Comparison of ENCODE assay signal across 15 cellular contexts in genomic region chr2:20582600-20583221, GRCh38.
DNase-seq lines count a peak whose midpoint lies in the region; ATAC-seq and TF ChIP-seq lines count a peak whose summit lies in the region.
"Had no signal": no experiment of that assay in that cellular context is flagged by ENCODE, and none has a peak within 500 bp of the region (broad histone marks: within the 10 kb centered on the region; RNA-seq: fewer than 3 reads in every experiment).

No MANE protein-coding gene starts in this region.

- peak overlapping the region; percentile 39 for H3K18ac ChIP-seq in neuronal stem cell (ENCODE audit: low read length)

- H3K14ac ChIP-seq in neuronal stem cell (ENCODE audit: low read length): no peak overlapping the region

- H3K4me3 ChIP-seq in left ventricle myocardium inferior: no peak overlapping the region
- H3K4me3 ChIP-seq in neuronal stem cell (ENCODE audit: low read length in 2 of 2): no peak overlapping the region
- no peak overlapping the region for H3K4me3 ChIP-seq in upper lobe of right lung
- H3K4me3 ChIP-seq: prostate gland had no signal

- H3K23ac ChIP-seq in neuronal stem cell (ENCODE audit: low read depth, low read length, poor library complexity): no peak overlapping the region

- WGBS in neuronal stem cell (ENCODE audit: extremely low coverage in 2 of 2, insufficient read length in 2 of 2, insufficient replicate concordance in 1 of 2), 2 donors: no CpG with 5 or more reads among the region's 5 CpGs

- no peaks in the 10 kb centered on the region for H3K27me3 ChIP-seq in left ventricle myocardium inferior (ENCODE audit: low read depth)
- no peaks in the 10 kb centered on the region for H3K27me3 ChIP-seq in neuronal stem cell (ENCODE audit: control insufficient read depth in 3 of 3, insufficient read depth in 3 of 3, low read depth in 1 of 3, low read length in 3 of 3)
- no peaks in the 10 kb centered on the region for H3K27me3 ChIP-seq in upper lobe of right lung

- no peak overlapping the region for H4K8ac ChIP-seq in neuronal stem cell (ENCODE audit: low read depth, low read length)

- H3K4me3 Mint-ChIP-seq in stimulated activated naive B cell treated with anti-CD40 and anti-IgM and Interleukin-4, amounts not matched to agents 10 μg/mL and 1 μg/mL and 100 μg/mL, for 72 hours: no peak overlapping the region
- H3K4me3 Mint-ChIP-seq: CD8-positive, alpha-beta memory T cell; memory B cell had no signal

- H3K4me2 ChIP-seq in neuronal stem cell (ENCODE audit: insufficient read depth, low read length, poor library complexity, severe bottlenecking): no peak overlapping the region

- H3K79me1 ChIP-seq in neuronal stem cell (ENCODE audit: low read depth, low read length): no peaks in the 10 kb centered on the region

- no peak overlapping the region for H3K27ac Mint-ChIP-seq in stimulated activated naive B cell treated with anti-CD40 and anti-IgM and Interleukin-4, amounts not matched to agents 10 μg/mL and 1 μg/mL and 100 μg/mL, for 72 hours
- H3K27ac Mint-ChIP-seq: memory B cell had no signal

- no peak overlapping the region for H3K9ac ChIP-seq in neuronal stem cell (ENCODE audit: low read depth, low read length, poor library complexity)

- peak overlapping the region; percentile 40 for H2BK120ac ChIP-seq in neuronal stem cell (ENCODE audit: low read depth, low read length)

- peak overlapping the region; percentile 76 for H2BK5ac ChIP-seq in neuronal stem cell (ENCODE audit: low read length)

- DNase-seq in anterior cingulate cortex (lab: John Stamatoyannopoulos, UW) (peak in 50 of 58 donors; percentile 14 to 94 (median 68)), left ventricle myocardium inferior (peak; percentile 4), neuronal stem cell (ENCODE audit: low spot score) (no peak), upper lobe of right lung (peak; percentile 74), NCI-H146 treated with DMSO at 0.1 percent for 48 hours (lab: John Stamatoyannopoulos, UW; ENCODE audit: unreplicated experiment) (no peak), DMS79 (lab: John Stamatoyannopoulos, UW) (no peak)
- DNase-seq in stimulated activated naive B cell treated with anti-CD40 and anti-IgM and Interleukin-4, amounts not matched to agents 10 μg/mL and 1 μg/mL and 100 μg/mL, for 72 hours: no peak
- DNase-seq: activated CD8-positive, alpha-beta memory T cell treated with anti-CD3 and anti-CD28 coated beads for 24 hours; activated gamma-delta T cell treated with Interleukin-2 at 50 U/mL for 16 hours; CD8-positive, alpha-beta memory T cell; GOT3; NCI-H2171 treated with DMSO at 0.1 percent for 48 hours; stimulated activated CD4-positive, alpha-beta T cell treated with anti-CD3 and anti-CD28 coated beads, Interleukin-1b, Interleukin-23, amount 100 ng/mL, for 48 hours had no signal

- H3K27ac ChIP-seq in left ventricle myocardium inferior (replicated peaks) (peak overlapping the region; percentile 74), neuronal stem cell (replicated peaks; ENCODE audit: low read length) (no peak overlapping the region), upper lobe of right lung (peak overlapping the region; percentile 51)

- intact Hi-C loops in left ventricle myocardium inferior (cut with micrococcal nuclease) (no loop called here), upper lobe of right lung (cut with DNase I) (no loop called here)

- ATAC-seq in upper lobe of right lung: peak; percentile 63
- no peak for ATAC-seq in stimulated activated naive B cell treated with anti-CD40 and anti-IgM and Interleukin-4, amounts not matched to agents 10 μg/mL and 1 μg/mL and 100 μg/mL, for 72 hours (replicated peaks)

- no peak overlapping the region for H4K91ac ChIP-seq in neuronal stem cell (ENCODE audit: low read depth, low read length, poor library complexity)

- peak overlapping the region; percentile 96 for H2BK12ac ChIP-seq in neuronal stem cell (ENCODE audit: low read length)

- peaks cover 1 to 3% of the 10 kb centered on the region in 2 donors for H3K36me3 Mint-ChIP-seq in stimulated activated naive B cell treated with anti-CD40 and anti-IgM and Interleukin-4, amounts not matched to agents 10 μg/mL and 1 μg/mL and 100 μg/mL, for 72 hours
- H3K36me3 Mint-ChIP-seq: CD8-positive, alpha-beta memory T cell; memory B cell had no signal

- H3K4ac ChIP-seq in neuronal stem cell (ENCODE audit: low read length): no peak overlapping the region

- H3K4me1 ChIP-seq in left ventricle myocardium inferior (peaks cover 88% of the 10 kb centered on the region), neuronal stem cell (ENCODE audit: control insufficient read depth in 2 of 2, insufficient read depth in 1 of 2, low read depth in 1 of 2, low read length in 2 of 2) (peaks cover 30 to 33% of the 10 kb centered on the region in 2 donors), upper lobe of right lung (peaks cover 46% of the 10 kb centered on the region)
- H3K4me1 ChIP-seq: prostate gland had no signal

- peak overlapping the region; percentile 98 for H2AK5ac ChIP-seq in neuronal stem cell (ENCODE audit: low read depth, low read length)

- H3K27me3 Mint-ChIP-seq in stimulated activated naive B cell treated with anti-CD40 and anti-IgM and Interleukin-4, amounts not matched to agents 10 μg/mL and 1 μg/mL and 100 μg/mL, for 72 hours: peaks cover 6 to 8% of the 10 kb centered on the region in 2 donors

- H3K9me3 ChIP-seq in left ventricle myocardium inferior (replicated peaks) (peaks cover 9% of the 10 kb centered on the region), neuronal stem cell (replicated peaks in 1 of 2; ENCODE audit: control insufficient read depth in 2 of 2, insufficient read depth in 1 of 2, low read depth in 1 of 2, low read length in 2 of 2) (peaks cover 6 to 8% of the 10 kb centered on the region in 2 donors), upper lobe of right lung (peaks cover 3% of the 10 kb centered on the region)
- H3K9me3 ChIP-seq: prostate gland had no signal

- H3K4me1 Mint-ChIP-seq in stimulated activated naive B cell treated with anti-CD40 and anti-IgM and Interleukin-4, amounts not matched to agents 10 μg/mL and 1 μg/mL and 100 μg/mL, for 72 hours: peaks cover 19 to 31% of the 10 kb centered on the region in 2 donors

- H3K36me3 ChIP-seq in left ventricle myocardium inferior (no peaks in the 10 kb centered on the region), neuronal stem cell (replicated peaks in 1 of 2; ENCODE audit: control insufficient read depth in 2 of 2, insufficient read depth in 2 of 2, low read length in 2 of 2) (no peaks in the 10 kb centered on the region), upper lobe of right lung (no peaks in the 10 kb centered on the region)
- H3K36me3 ChIP-seq: prostate gland had no signal

- no peak for TF ChIP-seq CTCF in left ventricle myocardium inferior (IDR thresholded peaks at IDR 0.05; ENCODE audit: borderline replicate concordance)
- no peak for TF ChIP-seq CTCF in upper lobe of right lung (IDR thresholded peaks at IDR 0.05)

- no peak overlapping the region for H2AFZ ChIP-seq in neuronal stem cell (ENCODE audit: low read length)

- peaks cover 0 to 4% of the 10 kb centered on the region in 2 donors for H3K9me3 Mint-ChIP-seq in stimulated activated naive B cell treated with anti-CD40 and anti-IgM and Interleukin-4, amounts not matched to agents 10 μg/mL and 1 μg/mL and 100 μg/mL, for 72 hours
- H3K9me3 Mint-ChIP-seq: memory B cell had no signal

- H2BK15ac ChIP-seq in neuronal stem cell (ENCODE audit: low read length): peak overlapping the region; percentile 40

Comparison
In these comparisons a context has a peak if more than half of its experiments do, and no peak if none do; other contexts are left out.
1. DNase-seq: peak in anterior cingulate cortex (50 of 58), left ventricle myocardium inferior (single experiment) and upper lobe of right lung (single experiment); none in neuronal stem cell (single experiment), stimulated activated naive B cell treated with anti-CD40 and anti-IgM and Interleukin-4, amounts not matched to agents 10 μg/mL and 1 μg/mL and 100 μg/mL, for 72 hours (single experiment), NCI-H146 treated with DMSO at 0.1 percent for 48 hours (single experiment) and DMS79 (single experiment).